In the genomic region with DNA sequence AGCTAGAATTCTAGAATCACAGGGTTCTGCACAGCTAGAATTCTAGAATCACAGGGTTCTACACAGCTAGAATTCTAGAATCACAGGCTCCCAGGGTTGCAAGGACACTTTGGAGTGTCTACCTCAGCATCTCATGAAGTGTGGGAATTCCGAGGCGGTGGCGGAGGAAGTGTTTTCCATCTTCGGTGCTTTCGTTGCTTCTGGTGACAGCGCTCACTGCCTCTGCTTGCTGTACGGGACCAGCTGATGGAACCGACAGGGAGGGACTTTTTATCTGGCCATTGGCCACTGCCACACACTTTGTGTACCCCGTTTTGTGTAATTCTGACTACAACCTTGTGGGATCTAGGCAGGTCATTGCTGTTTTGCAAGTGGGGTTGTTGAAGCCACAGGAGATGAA, we compare ENCODE assay signal across 7 cellular contexts. TPM values are rescaled to one million over a fixed set of nuclear protein-coding genes. Genes with fewer than 3 reads are reported as not detected.
"Had no signal": no experiment of that assay in that cellular context is flagged by ENCODE, and none has a peak within 500 bp of the region (broad histone marks: within the 10 kb centered on the region; RNA-seq: fewer than 3 reads in every experiment).

No MANE protein-coding gene starts in this region.

- H3K27ac ChIP-seq: HL-60 had no signal

- H3K4me3 ChIP-seq: K562 had no signal

- DNase-seq: IMR-90 had no signal

- FAIRE-seq: HepG2, HTR-8/SVneo, K562 had no signal

RNA-seq across cellular contexts. Expression of gene NKX1-2, which starts 41.3 kb away (rescaled TPM):
- total RNA-seq: HepG2, HT-29, IMR-90, K562 had no signal
- polyA plus RNA-seq: HepG2, IgD-negative memory B cell, IMR-90, K562 had no signal
